In the genomic region with DNA sequence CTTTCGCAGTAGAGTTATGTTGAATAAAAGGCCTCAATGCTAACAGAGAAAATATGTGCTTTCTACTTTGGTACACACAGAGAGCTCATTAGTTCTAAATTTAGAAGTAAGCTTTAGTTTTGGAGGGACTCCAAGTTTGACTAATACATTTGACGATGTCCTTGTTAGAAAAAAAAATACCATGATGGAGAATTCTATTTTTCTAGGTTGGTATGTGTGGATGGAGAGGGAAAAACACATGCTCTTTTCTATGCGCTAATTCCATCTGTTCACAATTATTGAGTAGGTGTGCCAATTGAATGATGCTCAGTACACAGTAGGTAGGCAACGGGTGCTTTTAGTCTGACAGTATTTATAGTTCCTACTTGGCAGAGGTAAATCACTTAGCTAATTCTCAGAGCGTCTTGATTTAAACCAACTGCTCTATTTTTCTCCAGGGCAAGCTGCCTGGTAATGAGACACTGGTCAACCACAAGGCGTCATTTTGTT, we compare ENCODE assay signal across 10 cellular contexts.
DNase-seq lines count a peak whose midpoint lies in the region; ATAC-seq and TF ChIP-seq lines count a peak whose summit lies in the region.
"Had no signal": no experiment of that assay in that cellular context is flagged by ENCODE, and none has a peak within 500 bp of the region (broad histone marks: within the 10 kb centered on the region; RNA-seq: fewer than 3 reads in every experiment).

No MANE protein-coding gene starts in this region.

- no peaks in the 10 kb centered on the region for H3K9me3 Mint-ChIP-seq in natural killer cell treated with Interleukin-12 subunit alpha and Interleukin-12 subunit beta and Interleukin-15 and Interleukin-18, amount 100 ng/mL, for 72 hours
- H3K9me3 Mint-ChIP-seq: stimulated activated naive B cell treated with anti-CD40 and anti-IgM and Interleukin-4, amounts not matched to agents 10 μg/mL and 1 μg/mL and 100 μg/mL, for 72 hours had no signal

- no peak for TF ChIP-seq POLR2A in prostate gland (IDR thresholded peaks at IDR 0.05)

- H3K27ac ChIP-seq in Panc1 (ENCODE audit: low read length) (peak overlapping the region; percentile 54; the same call in 1 of the 2 replicates), prostate gland (peak overlapping the region in 1 of 2 donors; percentile 53)

- TF ChIP-seq CTCF in BJ (IDR thresholded peaks at IDR 0.05; ENCODE audit: insufficient read depth, low read depth, low read length) (no peak), Panc1 (IDR thresholded peaks at IDR 0.05) (no peak), prostate gland (IDR thresholded peaks at IDR 0.05) (no peak)

- POLR2A ChIA-PET in BJ (lab: Charles Lee): interaction anchor here (0.6 to 0.7 kb wide), 4 partner anchors 9 to 367 kb away, joined by 3 to 21 read pairs (median 6); no protein-coding TSS in a partner anchor
- POLR2A ChIA-PET in Panc1 (lab: Charles Lee): no interaction called here

- no peak overlapping the region for H3K4me3 Mint-ChIP-seq in natural killer cell treated with Interleukin-12 subunit alpha and Interleukin-12 subunit beta and Interleukin-15 and Interleukin-18, amount 100 ng/mL, for 72 hours
- H3K4me3 Mint-ChIP-seq: IgD-negative memory B cell; stimulated activated naive B cell treated with anti-CD40 and anti-IgM and Interleukin-4, amounts not matched to agents 10 μg/mL and 1 μg/mL and 100 μg/mL, for 72 hours had no signal

- in situ Hi-C loops in Panc1 (cut with HindIII; ENCODE audit: low pct_unique_long_range_greater_than_20kb, low sequenced_read_pairs): no loop called here

- no peaks in the 10 kb centered on the region for H3K4me1 Mint-ChIP-seq in natural killer cell treated with Interleukin-12 subunit alpha and Interleukin-12 subunit beta and Interleukin-15 and Interleukin-18, amount 100 ng/mL, for 72 hours (ENCODE audit: low read depth in 2 of 2)
- H3K4me1 Mint-ChIP-seq: stimulated activated naive B cell treated with anti-CD40 and anti-IgM and Interleukin-4, amounts not matched to agents 10 μg/mL and 1 μg/mL and 100 μg/mL, for 72 hours had no signal

- H3K9me3 ChIP-seq in Panc1 (ENCODE audit: control insufficient read depth, insufficient read depth, low read depth, low read length): peaks cover 3% of the 10 kb centered on the region; the same call in 1 of the 2 replicates
- H3K9me3 ChIP-seq in prostate gland: no peaks in the 10 kb centered on the region

- H3K4me3 ChIP-seq in BJ (ENCODE audit: low read depth, low read length) (no peak overlapping the region), Panc1 (ENCODE audit: low read depth in 2 of 2, low read length in 2 of 2) (no peak overlapping the region), prostate gland (no peak overlapping the region)

- peaks cover 3 to 10% of the 10 kb centered on the region in 2 donors for H3K27me3 Mint-ChIP-seq in natural killer cell treated with Interleukin-12 subunit alpha and Interleukin-12 subunit beta and Interleukin-15 and Interleukin-18, amount 100 ng/mL, for 72 hours

- no TSS peak for BruUV-seq in Panc1 (replicated peaks; lab: Mats Ljungman, UMichigan)

- H3K36me3 ChIP-seq in BJ (ENCODE audit: control insufficient read depth, insufficient read depth, low read length) (no peaks in the 10 kb centered on the region), Panc1 (ENCODE audit: control insufficient read depth, insufficient read depth, low read length) (no peaks in the 10 kb centered on the region), prostate gland (no peaks in the 10 kb centered on the region)

- WGBS in prostate gland: 29% methylated on average over 6 of the region's 6 CpGs

- CTCF ChIA-PET in BJ (lab: Yijun Ruan, JAX): interaction anchor here (0.7 kb wide), 1 partner anchor 13 kb away, joined by 3 read pairs; no protein-coding TSS in a partner anchor
- CTCF ChIA-PET in Panc1 (lab: Charles Lee): no interaction called here

- H3K27ac Mint-ChIP-seq in natural killer cell treated with Interleukin-12 subunit alpha and Interleukin-12 subunit beta and Interleukin-15 and Interleukin-18, amount 100 ng/mL, for 72 hours: no peak overlapping the region
- H3K27ac Mint-ChIP-seq: IgD-negative memory B cell; stimulated activated naive B cell treated with anti-CD40 and anti-IgM and Interleukin-4, amounts not matched to agents 10 μg/mL and 1 μg/mL and 100 μg/mL, for 72 hours had no signal

- ATAC-seq in Panc1: no peak
- no peak for ATAC-seq in natural killer cell treated with Interleukin-12 subunit alpha and Interleukin-12 subunit beta and Interleukin-15 and Interleukin-18, amount 100 ng/mL, for 72 hours
- ATAC-seq: stimulated activated naive B cell treated with anti-CD40 and anti-IgM and Interleukin-4, amounts not matched to agents 10 μg/mL and 1 μg/mL and 100 μg/mL, for 72 hours had no signal

- H3K36me3 Mint-ChIP-seq in natural killer cell treated with Interleukin-12 subunit alpha and Interleukin-12 subunit beta and Interleukin-15 and Interleukin-18, amount 100 ng/mL, for 72 hours: no peaks in the 10 kb centered on the region
- H3K36me3 Mint-ChIP-seq: IgD-negative memory B cell; stimulated activated naive B cell treated with anti-CD40 and anti-IgM and Interleukin-4, amounts not matched to agents 10 μg/mL and 1 μg/mL and 100 μg/mL, for 72 hours had no signal

- DNase-seq in BJ (ENCODE audit: low read depth) (peak; percentile 90), Panc1 (ENCODE audit: low read depth, low spot score) (peak; percentile 10), fibroblast of gingiva (ENCODE audit: low read depth) (peak; percentile 95), prostate gland (ENCODE audit: low spot score) (peak; percentile 4), NCI-H2029 treated with DMSO at 0.1 percent for 48 hours (lab: John Stamatoyannopoulos, UW) (no peak), mesenteric fat pad (ENCODE audit: low spot score) (no peak)
- DNase-seq in activated CD4-positive, CD25-positive, alpha-beta regulatory T cell treated with anti-CD3 and anti-CD28 coated beads, Interleukin-2, amount 50 U/mL, for 72 hours: no peak
- DNase-seq in natural killer cell treated with Interleukin-12 subunit alpha and Interleukin-12 subunit beta and Interleukin-15 and Interleukin-18, amount 100 ng/mL, for 72 hours (ENCODE audit: low spot score): no peak
- DNase-seq: stimulated activated naive B cell treated with anti-CD40 and anti-IgM and Interleukin-4, amounts not matched to agents 10 μg/mL and 1 μg/mL and 100 μg/mL, for 72 hours had no signal

- H3K4me1 ChIP-seq in Panc1 (ENCODE audit: control insufficient read depth, insufficient read depth, low read length) (peaks cover 4% of the 10 kb centered on the region; the same call in 1 of the 2 replicates), prostate gland (replicated peaks) (peaks cover 5% of the 10 kb centered on the region)

- no peaks in the 10 kb centered on the region for H3K27me3 ChIP-seq in BJ (ENCODE audit: control insufficient read depth, insufficient read depth, low read length)
- no peaks in the 10 kb centered on the region for H3K27me3 ChIP-seq in Panc1 (ENCODE audit: control insufficient read depth, insufficient read depth, low read length)
- H3K27me3 ChIP-seq in prostate gland (replicated peaks; ENCODE audit: insufficient read depth): no peaks in the 10 kb centered on the region

- intact Hi-C loops in Panc1 (cut with micrococcal nuclease; ENCODE audit: unreplicated experiment) (no loop called here), prostate gland (cut with DNase I) (loop anchor here (5.0 kb wide), 1 partner anchor 752 kb away; no protein-coding TSS in a partner anchor)

Comparison
In these comparisons a context has a peak if more than half of its experiments do, and no peak if none do; other contexts are left out.
1. DNase-seq: peak in BJ (single experiment), Panc1 (single experiment), fibroblast of gingiva (single experiment) and prostate gland (single experiment); none in NCI-H2029 treated with DMSO at 0.1 percent for 48 hours (single experiment), activated CD4-positive, CD25-positive, alpha-beta regulatory T cell treated with anti-CD3 and anti-CD28 coated beads, Interleukin-2, amount 50 U/mL, for 72 hours (single experiment), natural killer cell treated with Interleukin-12 subunit alpha and Interleukin-12 subunit beta and Interleukin-15 and Interleukin-18, amount 100 ng/mL, for 72 hours (single experiment) and mesenteric fat pad (single experiment).